ENCODE assay signal across 18 cellular contexts in genomic region chr5:157734466-157734865, GRCh38. TPM values are rescaled to one million over a fixed set of nuclear protein-coding genes. Genes with fewer than 3 reads are reported as not detected.
DNase-seq lines count a peak whose midpoint lies in the region; ATAC-seq and TF ChIP-seq lines count a peak whose summit lies in the region.
"Had no signal": no experiment of that assay in that cellular context is flagged by ENCODE, and none has a peak within 500 bp of the region (broad histone marks: within the 10 kb centered on the region; RNA-seq: fewer than 3 reads in every experiment).

No MANE protein-coding gene starts in this region.

- H4K8ac ChIP-seq in trophoblast cell (ENCODE audit: low read depth, low read length): no peak overlapping the region

- H2AFZ ChIP-seq in trophoblast cell (ENCODE audit: insufficient read depth, low read length, poor library complexity): no peak overlapping the region
- H2AFZ ChIP-seq: GM23248 had no signal

- peaks cover 2% of the 10 kb centered on the region for H3K79me1 ChIP-seq in trophoblast cell (ENCODE audit: low read length)

- H3K23ac ChIP-seq in trophoblast cell (ENCODE audit: low read length): no peak overlapping the region

- H3K79me2 ChIP-seq in trophoblast cell (ENCODE audit: control insufficient read depth, insufficient read depth, low read length, poor library complexity): no peaks in the 10 kb centered on the region

- peaks cover 22% of the 10 kb centered on the region for H3K4me1 Mint-ChIP-seq in activated naive CD4-positive, alpha-beta T cell treated with anti-CD3 and anti-CD28 coated beads, Interleukin-2, amount 10 ng/mL, durations not matched to agents 7 days and 5 days

- H2BK12ac ChIP-seq in trophoblast cell (ENCODE audit: low read length): no peak overlapping the region

- no peak overlapping the region for H3K9ac ChIP-seq in trophoblast cell (ENCODE audit: low read length)
- H3K9ac ChIP-seq: GM23248 had no signal

- H3K27me3 ChIP-seq in trophoblast cell (ENCODE audit: insufficient read depth, low read length): no peaks in the 10 kb centered on the region
- H3K27me3 ChIP-seq in body of pancreas: no peaks in the 10 kb centered on the region

- H3K27ac Mint-ChIP-seq in activated naive CD4-positive, alpha-beta T cell treated with anti-CD3 and anti-CD28 coated beads, Interleukin-2, amount 10 ng/mL, durations not matched to agents 7 days and 5 days: no peak overlapping the region
- H3K27ac Mint-ChIP-seq: CD4-positive, alpha-beta memory T cell had no signal

- H3K4ac ChIP-seq in trophoblast cell (ENCODE audit: low read depth, low read length): no peak overlapping the region

- H3K36me3 ChIP-seq in trophoblast cell (ENCODE audit: control insufficient read depth in 1 of 2, insufficient read depth in 2 of 2, low read length in 2 of 2): peaks cover 8% of the 10 kb centered on the region in 2 experiments
- H3K36me3 ChIP-seq in body of pancreas (replicated peaks in 1 of 2; ENCODE audit: insufficient read depth in 1 of 2, low read depth in 2 of 2): peaks cover 0 to 5% of the 10 kb centered on the region in 2 donors

- no peak for TF ChIP-seq CTCF in body of pancreas (IDR thresholded peaks at IDR 0.05)

- H4K12ac ChIP-seq in trophoblast cell (ENCODE audit: low read depth, low read length): no peak overlapping the region

- no peak overlapping the region for H3K14ac ChIP-seq in trophoblast cell (ENCODE audit: low read length)

- H3K18ac ChIP-seq in trophoblast cell (ENCODE audit: low read length): no peak overlapping the region

- H3K27ac ChIP-seq in trophoblast cell (ENCODE audit: low read depth, low read length) (no peak overlapping the region), body of pancreas (no peak overlapping the region)
- H3K27ac ChIP-seq: GM23248 had no signal

- H3K9me3 Mint-ChIP-seq in activated naive CD4-positive, alpha-beta T cell treated with anti-CD3 and anti-CD28 coated beads, Interleukin-2, amount 10 ng/mL, durations not matched to agents 7 days and 5 days: no peaks in the 10 kb centered on the region
- H3K9me3 Mint-ChIP-seq: CD4-positive, alpha-beta memory T cell had no signal

- H3K4me3 Mint-ChIP-seq in activated naive CD4-positive, alpha-beta T cell treated with anti-CD3 and anti-CD28 coated beads, Interleukin-2, amount 10 ng/mL, durations not matched to agents 7 days and 5 days: no peak overlapping the region
- H3K4me3 Mint-ChIP-seq: CD4-positive, alpha-beta memory T cell had no signal

- H3K4me1 ChIP-seq in trophoblast cell (ENCODE audit: control insufficient read depth in 1 of 2, insufficient read depth in 2 of 2, low read length in 2 of 2): peaks cover 0 to 3% of the 10 kb centered on the region in 2 experiments
- peaks cover 8% of the 10 kb centered on the region for H3K4me1 ChIP-seq in body of pancreas

- DNase-seq in ELF-1 (ENCODE audit: low read depth, low spot score) (peak; percentile 5), NCI-H1417 (lab: John Stamatoyannopoulos, UW) (peak in 2 of 3 experiments; percentile 23 to 74), erythroblast (lab: John Stamatoyannopoulos, UW) (peak; percentile 9 to 10), trophoblast cell (peak; percentile 61 to 85), EL (no peak), body of pancreas (no peak)
- DNase-seq in activated naive CD4-positive, alpha-beta T cell treated with anti-CD3 and anti-CD28 coated beads, Interleukin-2, amount 10 ng/mL, durations not matched to agents 7 days and 5 days: no peak
- DNase-seq: C1 segment of cervical spinal cord; Calu3; CD4-positive, alpha-beta memory T cell; COR-L47; DMS53; DMS79 treated with DMSO at 0.1 percent for 48 hours; GDM1; GM23248; H7; HCEC 1CT had no signal

- peaks cover 30% of the 10 kb centered on the region for H3K36me3 Mint-ChIP-seq in activated naive CD4-positive, alpha-beta T cell treated with anti-CD3 and anti-CD28 coated beads, Interleukin-2, amount 10 ng/mL, durations not matched to agents 7 days and 5 days

- no peak overlapping the region for H4K91ac ChIP-seq in trophoblast cell (ENCODE audit: low read depth, low read length)

- no peak overlapping the region for H2AK5ac ChIP-seq in trophoblast cell (ENCODE audit: low read length)

- H3K4me3 ChIP-seq in trophoblast cell (ENCODE audit: low read depth, low read length) (no peak overlapping the region), body of pancreas (no peak overlapping the region)
- H3K4me3 ChIP-seq: GM12878, GM23248 had no signal

- no CpG with 5 or more reads among the region's 8 CpGs for WGBS in trophoblast cell (ENCODE audit: extremely low coverage, insufficient coverage, insufficient read length)
- WGBS in body of pancreas, 2 donors: 84% methylated on average over 8 of the region's 8 CpGs

- H3K4me2 ChIP-seq in trophoblast cell (ENCODE audit: low read length): no peak overlapping the region

- no peaks in the 10 kb centered on the region for H3K27me3 Mint-ChIP-seq in activated naive CD4-positive, alpha-beta T cell treated with anti-CD3 and anti-CD28 coated beads, Interleukin-2, amount 10 ng/mL, durations not matched to agents 7 days and 5 days
- H3K27me3 Mint-ChIP-seq: CD4-positive, alpha-beta memory T cell had no signal

- ATAC-seq in body of pancreas: no peak
- ATAC-seq: GM12878 had no signal

- H2BK5ac ChIP-seq in trophoblast cell (ENCODE audit: low read depth, low read length, poor library complexity): no peak overlapping the region

- H3K9me3 ChIP-seq in trophoblast cell (ENCODE audit: insufficient read depth, low read depth, low read length): no peaks in the 10 kb centered on the region
- H3K9me3 ChIP-seq in body of pancreas: no peaks in the 10 kb centered on the region

- CTCF ChIA-PET in activated naive CD4-positive, alpha-beta T cell treated with anti-CD3 and anti-CD28 coated beads, Interleukin-2, amount 10 ng/mL, durations not matched to agents 7 days and 5 days (lab: Charles Lee): interaction anchor here (0.9 to 1.6 kb wide), 2 partner anchors 10 to 255 kb away, joined by 3 to 4 read pairs; no protein-coding TSS in a partner anchor

- intact Hi-C loops in body of pancreas (cut with DNase I): no loop called here

- H2BK120ac ChIP-seq in trophoblast cell (ENCODE audit: insufficient read depth, low read length, poor library complexity): no peak overlapping the region

- TF ChIP-seq POLR2A in erythroblast (IDR thresholded peaks at IDR 0.05; ENCODE audit: low read length) (no peak), body of pancreas (IDR thresholded peaks at IDR 0.05) (no peak)

RNA-seq across cellular contexts. Expression of gene THG1L, which starts 3.2 kb away (rescaled TPM):
- 5.6 and 6.6 TPM in 2 replicates for polyA plus RNA-seq in trophoblast cell (2013)
- 10 to 100 TPM in 1 of 2 donors, 1 to 10 TPM in 1; 4.4 to 12.5 TPM for total RNA-seq in body of pancreas

RNA-seq across cellular contexts. Expression of gene LSM11, which starts 9.0 kb away (rescaled TPM):
- 2.7 and 3.0 TPM in 2 replicates for polyA plus RNA-seq in trophoblast cell (2013)
- 1 to 10 TPM; 1.3 to 3.6 TPM for total RNA-seq in body of pancreas

Comparison
In these comparisons a context has a peak if more than half of its experiments do, and no peak if none do; other contexts are left out.
1. DNase-seq: peak in ELF-1 (single experiment), NCI-H1417 (2 of 3), erythroblast (2 of 2) and trophoblast cell (2 of 2); none in activated naive CD4-positive, alpha-beta T cell treated with anti-CD3 and anti-CD28 coated beads, Interleukin-2, amount 10 ng/mL, durations not matched to agents 7 days and 5 days (single experiment), EL (single experiment) and body of pancreas (0 of 4).